Comparison of ENCODE assay signal across 36 cellular contexts in genomic region chr7:99254390-99254789, GRCh38. TPM values are rescaled to one million over a fixed set of nuclear protein-coding genes. Genes with fewer than 3 reads are reported as not detected.
"Had no signal": no experiment of that assay in that cellular context is flagged by ENCODE, and none has a peak within 500 bp of the region (broad histone marks: within the 10 kb centered on the region; RNA-seq: fewer than 3 reads in every experiment).

No MANE protein-coding gene starts in this region.

- H3K4me3 ChIP-seq: body of pancreas, MG63, Peyer's patch, SJSA1 had no signal

- H3K4me1 ChIP-seq: body of pancreas, Peyer's patch, SJSA1 had no signal

- H3K4me3 Mint-ChIP-seq: activated CD4-positive, alpha-beta T cell treated with anti-CD3 and anti-CD28 coated beads, Interleukin-2, amount 10 ng/mL, durations not matched to agents 24 days and 14 days; activated CD8-positive, alpha-beta T cell treated with anti-CD3 and anti-CD28 coated beads for 36 hours; activated naive CD4-positive, alpha-beta T cell treated with anti-CD3 and anti-CD28 coated beads, Interleukin-2, amount 50 U/mL, for 24 hours; activated naive CD8-positive, alpha-beta T cell treated with anti-CD3 and anti-CD28 coated beads, Interleukin-2, amount 10 ng/mL, durations not matched to agents 7 days and 5 days; activated T-cell treated with anti-CD3 and anti-CD28 coated beads, Interleukin-2, amount 50 U/mL, for 24 hours; IgD-negative memory B cell; T-helper 1 cell treated with Interleukin-12 subunit alpha and Interleukin-12 subunit beta and Interleukin-4 antibody, amounts not matched to agents 30 μg/mL and 1 μg/mL, for 36 hours; T-helper 2 cell treated with Interferon-gamma antibody and Interleukin-4, amounts not matched to agents 5 μg/mL and 100 μg/mL, for 36 hours had no signal

- H3K27ac Mint-ChIP-seq: activated CD4-positive, alpha-beta T cell treated with anti-CD3 and anti-CD28 coated beads, Interleukin-2, amount 10 ng/mL, durations not matched to agents 24 days and 14 days; activated CD8-positive, alpha-beta T cell treated with anti-CD3 and anti-CD28 coated beads for 36 hours; activated naive CD4-positive, alpha-beta T cell treated with anti-CD3 and anti-CD28 coated beads, Interleukin-2, amount 50 U/mL, for 24 hours; activated naive CD8-positive, alpha-beta T cell treated with anti-CD3 and anti-CD28 coated beads, Interleukin-2, amount 10 ng/mL, durations not matched to agents 7 days and 5 days; activated T-cell treated with anti-CD3 and anti-CD28 coated beads, Interleukin-2, amount 50 U/mL, for 24 hours; activated T-helper 2 cell treated with anti-CD3 and anti-CD28 coated beads, Interferon-gamma antibody, Interleukin-2, Interleukin-4, amounts not matched to agents 10 μg/mL and 5 μg/mL and 100 μg/mL, durations not matched to agents 14 hours and 24 hours and 36 hours; IgD-negative memory B cell; T-helper 1 cell treated with Interleukin-12 subunit alpha and Interleukin-12 subunit beta and Interleukin-4 antibody, amounts not matched to agents 30 μg/mL and 1 μg/mL, for 36 hours; T-helper 2 cell treated with Interferon-gamma antibody and Interleukin-4, amounts not matched to agents 5 μg/mL and 100 μg/mL, for 36 hours had no signal

- H3K9me3 Mint-ChIP-seq: activated CD4-positive, alpha-beta T cell treated with anti-CD3 and anti-CD28 coated beads, Interleukin-2, amount 10 ng/mL, durations not matched to agents 24 days and 14 days; activated CD8-positive, alpha-beta T cell treated with anti-CD3 and anti-CD28 coated beads for 36 hours; activated naive CD4-positive, alpha-beta T cell treated with anti-CD3 and anti-CD28 coated beads, Interleukin-2, amount 50 U/mL, for 24 hours; activated naive CD8-positive, alpha-beta T cell treated with anti-CD3 and anti-CD28 coated beads, Interleukin-2, amount 10 ng/mL, durations not matched to agents 7 days and 5 days; activated T-cell treated with anti-CD3 and anti-CD28 coated beads, Interleukin-2, amount 50 U/mL, for 24 hours; activated T-helper 2 cell treated with anti-CD3 and anti-CD28 coated beads, Interferon-gamma antibody, Interleukin-2, Interleukin-4, amounts not matched to agents 10 μg/mL and 5 μg/mL and 100 μg/mL, durations not matched to agents 14 hours and 24 hours and 36 hours; T-helper 1 cell treated with Interleukin-12 subunit alpha and Interleukin-12 subunit beta and Interleukin-4 antibody, amounts not matched to agents 30 μg/mL and 1 μg/mL, for 36 hours; T-helper 2 cell treated with Interferon-gamma antibody and Interleukin-4, amounts not matched to agents 5 μg/mL and 100 μg/mL, for 36 hours had no signal

- H3K36me3 Mint-ChIP-seq: activated naive CD4-positive, alpha-beta T cell treated with anti-CD3 and anti-CD28 coated beads, Interleukin-2, amount 50 U/mL, for 24 hours; activated naive CD8-positive, alpha-beta T cell treated with anti-CD3 and anti-CD28 coated beads, Interleukin-2, amount 10 ng/mL, durations not matched to agents 7 days and 5 days had no signal

- H3K36me3 ChIP-seq: MG63, Peyer's patch, SJSA1 had no signal

- H3K4me1 Mint-ChIP-seq: activated CD4-positive, alpha-beta T cell treated with anti-CD3 and anti-CD28 coated beads, Interleukin-2, amount 10 ng/mL, durations not matched to agents 24 days and 14 days; activated naive CD4-positive, alpha-beta T cell treated with anti-CD3 and anti-CD28 coated beads, Interleukin-2, amount 50 U/mL, for 24 hours; activated naive CD8-positive, alpha-beta T cell treated with anti-CD3 and anti-CD28 coated beads, Interleukin-2, amount 10 ng/mL, durations not matched to agents 7 days and 5 days; IgD-negative memory B cell had no signal

- H3K27me3 ChIP-seq: body of pancreas, MG63, Peyer's patch, SJSA1 had no signal

- ATAC-seq: activated CD8-positive, alpha-beta T cell treated with anti-CD3 and anti-CD28 coated beads for 36 hours; body of pancreas had no signal

- H3K9me3 ChIP-seq: body of pancreas, MG63, Peyer's patch, SJSA1, SK-N-SH had no signal

- H3K27me3 Mint-ChIP-seq: activated CD8-positive, alpha-beta T cell treated with anti-CD3 and anti-CD28 coated beads for 36 hours had no signal

- H3K27ac ChIP-seq: body of pancreas, Peyer's patch, SJSA1 had no signal

- FAIRE-seq: astrocyte, TTC549 had no signal

- DNase-seq: activated CD4-positive, alpha-beta T cell treated with anti-CD3 and anti-CD28 coated beads, Interleukin-2, amount 10 ng/mL, durations not matched to agents 24 days and 14 days; activated CD4-positive, alpha-beta T cell treated with anti-CD3 and anti-CD28 coated beads, Interleukin-2, amount 50 U/mL, for 4 hours; activated CD8-positive, alpha-beta T cell treated with anti-CD3 and anti-CD28 coated beads for 36 hours; activated gamma-delta T cell; activated naive CD4-positive, alpha-beta T cell treated with Interleukin-2 at 50 U/mL for 16 hours; activated naive CD8-positive, alpha-beta T cell treated with anti-CD3 and anti-CD28 coated beads, Interleukin-2, amount 10 ng/mL, durations not matched to agents 7 days and 5 days; activated T-cell treated with anti-CD3 and anti-CD28 coated beads, Interleukin-2, amount 50 U/mL, for 24 hours; amygdala; body of pancreas; central memory CD4-positive, alpha-beta T cell; Karpas-422; KBM-7; MG63; NCI-H1048; NCI-H1105 treated with DMSO at 0.1 percent for 48 hours; NCI-H1436; NCI-H1694; NCI-H1930; NCI-H2081 treated with DMSO at 0.1 percent for 48 hours; NCI-H345; NCI-H524 treated with DMSO at 0.1 percent for 48 hours; Peyer's patch; Right ventricle myocardium superior; RPMI8226; SK-N-SH had no signal

RNA-seq across cellular contexts. Expression of gene MYH16, which starts 18.2 kb away (rescaled TPM):
- total RNA-seq: activated CD4-positive, alpha-beta T cell treated with anti-CD3 and anti-CD28 coated beads, Interleukin-2, amount 10 ng/mL, durations not matched to agents 24 days and 14 days; activated CD8-positive, alpha-beta memory T cell treated with anti-CD3 and anti-CD28 coated beads for 36 hours; activated CD8-positive, alpha-beta T cell treated with anti-CD3 and anti-CD28 coated beads for 36 hours; activated naive CD8-positive, alpha-beta T cell treated with anti-CD3 and anti-CD28 coated beads, Interleukin-2, amount 10 ng/mL, durations not matched to agents 7 days and 5 days; activated T-helper 2 cell treated with anti-CD3 and anti-CD28 coated beads, Interferon-gamma antibody, Interleukin-2, Interleukin-4, amounts not matched to agents 10 μg/mL and 5 μg/mL and 100 μg/mL, durations not matched to agents 14 hours and 24 hours and 36 hours; NCI-H460; Peyer's patch; Right ventricle myocardium superior; SJSA1 had no signal
- polyA plus RNA-seq: adipose tissue, IgD-negative memory B cell had no signal

RNA-seq across cellular contexts. Expression of gene KPNA7, which starts 46.5 kb away (rescaled TPM):
- total RNA-seq: activated CD4-positive, alpha-beta T cell treated with anti-CD3 and anti-CD28 coated beads, Interleukin-2, amount 10 ng/mL, durations not matched to agents 24 days and 14 days; activated CD8-positive, alpha-beta memory T cell treated with anti-CD3 and anti-CD28 coated beads for 36 hours; activated naive CD8-positive, alpha-beta T cell treated with anti-CD3 and anti-CD28 coated beads, Interleukin-2, amount 10 ng/mL, durations not matched to agents 7 days and 5 days; activated T-helper 2 cell treated with anti-CD3 and anti-CD28 coated beads, Interferon-gamma antibody, Interleukin-2, Interleukin-4, amounts not matched to agents 10 μg/mL and 5 μg/mL and 100 μg/mL, durations not matched to agents 14 hours and 24 hours and 36 hours; astrocyte; Right ventricle myocardium superior; SJSA1 had no signal
- polyA plus RNA-seq: IgD-negative memory B cell, SK-N-SH had no signal
